Comparison of ENCODE assay signal across 12 cellular contexts in the genomic region with DNA sequence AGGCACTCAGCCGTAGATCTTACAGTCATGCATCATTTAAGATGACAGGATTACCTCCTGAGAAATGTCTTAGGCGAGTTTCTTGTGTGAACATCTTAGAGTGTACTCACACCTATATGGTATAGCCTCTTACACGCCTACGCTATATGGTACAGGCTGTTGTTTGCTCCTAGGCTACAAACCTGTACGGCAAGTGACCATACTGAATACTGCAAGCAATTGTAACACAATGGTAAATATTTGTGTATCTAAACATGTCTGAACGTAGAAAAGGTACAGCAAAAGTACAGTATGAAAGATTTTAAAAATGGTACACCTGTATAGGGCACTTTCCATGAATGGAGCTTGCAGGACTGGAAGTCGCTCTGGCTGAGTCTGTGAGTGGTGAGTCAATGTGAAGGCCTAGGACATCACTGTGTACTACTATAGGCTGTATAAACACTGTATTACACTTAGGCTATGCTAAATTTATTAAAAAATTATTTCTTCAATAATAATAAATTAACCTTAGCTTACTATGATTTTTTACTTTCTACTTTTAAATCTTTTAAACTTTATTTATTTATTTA. TPM values are rescaled to one million over a fixed set of nuclear protein-coding genes. Genes with fewer than 3 reads are reported as not detected.
DNase-seq lines count a peak whose midpoint lies in the region; ATAC-seq and TF ChIP-seq lines count a peak whose summit lies in the region.
"Had no signal": no experiment of that assay in that cellular context is flagged by ENCODE, and none has a peak within 500 bp of the region (broad histone marks: within the 10 kb centered on the region; RNA-seq: fewer than 3 reads in every experiment).

No MANE protein-coding gene starts in this region.

- peaks cover 0 to 9% (median 3%) of the 10 kb centered on the region in 4 donors for H3K27me3 ChIP-seq in upper lobe of left lung
- H3K27me3 ChIP-seq: BE2C had no signal

- H3K27ac ChIP-seq in upper lobe of left lung: peak overlapping the region; percentile 74 to 83 (median 78)

- DNase-seq in activated T-cell treated with anti-CD3 and anti-CD28 coated beads, Interleukin-2, amount 50 U/mL, for 72 hours: no peak
- no peak for DNase-seq in activated T-cell treated with anti-CD3 and anti-CD28 coated beads, Interleukin-2, amount 50 U/mL, for 1 hour
- DNase-seq in left colon (no peak), upper lobe of left lung (no peak), NCI-H446 (lab: John Stamatoyannopoulos, UW) (no peak), T1000 (lab: John Stamatoyannopoulos, UW) (no peak)
- DNase-seq: activated CD4-positive, CD25-positive, alpha-beta regulatory T cell treated with anti-CD3 and anti-CD28 coated beads, Interleukin-2, amount 50 U/mL, for 72 hours; BE2C; NCI-H1105 treated with DMSO at 0.1 percent for 48 hours; stimulated activated CD4-positive, alpha-beta T cell treated with anti-CD3 and anti-CD28 coated beads, Interleukin-2, amount 100 ng/mL, for 48 hours had no signal

- TF ChIP-seq POLR2A in upper lobe of left lung (IDR thresholded peaks at IDR 0.05): no peak

- H3K4me1 Mint-ChIP-seq in activated T-cell treated with anti-CD3 and anti-CD28 coated beads, Interleukin-2, amount 50 U/mL, for 72 hours (ENCODE audit: low read depth): peaks cover 6% of the 10 kb centered on the region
- H3K4me1 Mint-ChIP-seq in activated T-helper 17 cell treated with anti-CD3 and anti-CD28 coated beads, Interleukin-2, amount 50 U/mL, for 72 hours: no peaks in the 10 kb centered on the region

- H3K9me3 ChIP-seq in upper lobe of left lung: no peaks in the 10 kb centered on the region

- no peak for ATAC-seq in activated T-cell treated with anti-CD3 and anti-CD28 coated beads, Interleukin-2, amount 50 U/mL, for 72 hours (replicated peaks in 1 of 2)
- ATAC-seq in activated T-helper 17 cell treated with anti-CD3 and anti-CD28 coated beads, Interleukin-2, amount 50 U/mL, for 72 hours (replicated peaks): no peak
- ATAC-seq in left colon: peak; percentile 45
- ATAC-seq in upper lobe of left lung (ENCODE audit: low FRiP score in 2 of 2): no peak
- ATAC-seq in GM21737 (IDR thresholded peaks at IDR 0.05; ENCODE audit: unreplicated experiment): no peak

- peak overlapping the region in 3 of 4 donors; percentile 71 to 80 (median 75) for H3K4me3 ChIP-seq in upper lobe of left lung

- intact Hi-C loops in left colon (cut with DNase I, micrococcal nuclease): no loop called here

- no peaks in the 10 kb centered on the region for H3K36me3 Mint-ChIP-seq in activated T-cell treated with anti-CD3 and anti-CD28 coated beads, Interleukin-2, amount 50 U/mL, for 72 hours (ENCODE audit: insufficient read depth in 2 of 2)
- H3K36me3 Mint-ChIP-seq in activated T-helper 17 cell treated with anti-CD3 and anti-CD28 coated beads, Interleukin-2, amount 50 U/mL, for 72 hours (ENCODE audit: low read depth): no peaks in the 10 kb centered on the region

- TF ChIP-seq EP300 in upper lobe of left lung (IDR thresholded peaks at IDR 0.05): no peak

- no peaks in the 10 kb centered on the region for H3K9me3 Mint-ChIP-seq in activated T-cell treated with anti-CD3 and anti-CD28 coated beads, Interleukin-2, amount 50 U/mL, for 72 hours
- no peaks in the 10 kb centered on the region for H3K9me3 Mint-ChIP-seq in activated T-helper 17 cell treated with anti-CD3 and anti-CD28 coated beads, Interleukin-2, amount 50 U/mL, for 72 hours

- 89 to 90% methylated on average over 7 of the region's 7 CpGs for WGBS in upper lobe of left lung, 2 donors

- H3K4me3 Mint-ChIP-seq in activated T-cell treated with anti-CD3 and anti-CD28 coated beads, Interleukin-2, amount 50 U/mL, for 72 hours: peak overlapping the region; percentile 33 to 54
- H3K4me3 Mint-ChIP-seq in activated T-helper 17 cell treated with anti-CD3 and anti-CD28 coated beads, Interleukin-2, amount 50 U/mL, for 72 hours: peak overlapping the region; percentile 37

- peaks cover 0 to 16% (median 9%) of the 10 kb centered on the region in 4 donors for H3K4me1 ChIP-seq in upper lobe of left lung
- H3K4me1 ChIP-seq: BE2C had no signal

- no peak overlapping the region for H3K27ac Mint-ChIP-seq in activated T-cell treated with anti-CD3 and anti-CD28 coated beads, Interleukin-2, amount 50 U/mL, for 72 hours
- no peak overlapping the region for H3K27ac Mint-ChIP-seq in activated T-helper 17 cell treated with anti-CD3 and anti-CD28 coated beads, Interleukin-2, amount 50 U/mL, for 72 hours

- H3K36me3 ChIP-seq in upper lobe of left lung: no peaks in the 10 kb centered on the region
- H3K36me3 ChIP-seq: BE2C had no signal

- H3K27me3 Mint-ChIP-seq in activated T-cell treated with anti-CD3 and anti-CD28 coated beads, Interleukin-2, amount 50 U/mL, for 72 hours (ENCODE audit: low read depth): peaks cover 89% of the 10 kb centered on the region
- H3K27me3 Mint-ChIP-seq in activated T-helper 17 cell treated with anti-CD3 and anti-CD28 coated beads, Interleukin-2, amount 50 U/mL, for 72 hours: peaks cover 69% of the 10 kb centered on the region

- no peak for TF ChIP-seq CTCF in upper lobe of left lung (IDR thresholded peaks at IDR 0.05)

RNA-seq across cellular contexts. Expression of a gene that starts 0.5 kb away (rescaled TPM):
- total RNA-seq in activated T-cell treated with anti-CD3 and anti-CD28 coated beads, Interleukin-2, amount 50 U/mL, for 72 hours: not detected
- total RNA-seq in activated T-helper 17 cell treated with anti-CD3 and anti-CD28 coated beads, Interleukin-2, amount 50 U/mL, for 72 hours: under 1 TPM in 1 of 2 donors, not detected in 1; 0.06 TPM
- total RNA-seq in left colon (10 to 100 TPM; 11.8 to 13.4 TPM), upper lobe of left lung (10 to 100 TPM in 3 of 6 donors, 1 to 10 TPM in 3; 7.5 to 44.8 (median 9.7) TPM)

Comparison
In these comparisons a context has a peak if more than half of its experiments do, and no peak if none do; other contexts are left out.
1. RNA of a gene that starts 0.5 kb away (total RNA-seq): 11.8 to 13.4 TPM in left colon and 7.5 to 44.8 TPM in upper lobe of left lung; 0.06 TPM in activated T-helper 17 cell treated with anti-CD3 and anti-CD28 coated beads, Interleukin-2, amount 50 U/mL, for 72 hours and not detected in activated T-cell treated with anti-CD3 and anti-CD28 coated beads, Interleukin-2, amount 50 U/mL, for 72 hours; every median in the first group is over 4 times any median in the second.